In genomic region chr11:65672982-65673381, GRCh38 we compare ENCODE assay signal across 35 cellular contexts.
"Had no signal": no experiment of that assay in that cellular context is flagged by ENCODE, and none has a peak within 500 bp of the region (broad histone marks: within the 10 kb centered on the region; RNA-seq: fewer than 3 reads in every experiment).

No MANE protein-coding gene starts in this region.

- DNase-seq: Karpas-422, Kasumi-1, MG63, MM.1S, NCI-H1048, NCI-H1092, NCI-H1092 treated with DMSO at 0.1 percent for 48 hours, NCI-H1105, NCI-H1105 treated with DMSO at 0.1 percent for 48 hours, NCI-H1417, NCI-H1417 treated with DMSO at 0.1 percent for 48 hours, NCI-H1436, NCI-H1436 treated with DMSO at 0.1 percent for 48 hours, NCI-H146, NCI-H1694, NCI-H1694 treated with DMSO at 0.1 percent for 48 hours, NCI-H187, NCI-H187 treated with DMSO at 0.1 percent for 48 hours, NCI-H1930, NCI-H2029, NCI-H2029 treated with DMSO at 0.1 percent for 48 hours, NCI-H2081, NCI-H2081 treated with DMSO at 0.1 percent for 48 hours, NCI-H2107, NCI-H2171, NCI-H2171 treated with DMSO at 0.1 percent for 48 hours, NCI-H2227 treated with DMSO at 0.1 percent for 48 hours, NCI-H226, NCI-H345, NCI-H446, NCI-H446 treated with DMSO at 0.1 percent for 48 hours, NCI-H510A, NCI-H510A treated with DMSO at 0.1 percent for 48 hours, NCI-H524, NCI-H524 treated with DMSO at 0.1 percent for 48 hours had no signal

- H3K36me3 ChIP-seq: MG63 had no signal

- H3K27me3 ChIP-seq: MG63 had no signal

- H3K9me3 ChIP-seq: MG63 had no signal

- H3K4me3 ChIP-seq: MG63 had no signal
